4 cellular contexts compared by ENCODE assay signal in genomic region chr19:35322014-35322413, GRCh38.
TF ChIP-seq lines count a peak whose summit lies in the region.

No MANE protein-coding gene starts in this region.

TF ChIP-seq in SK-N-SH treated with all-trans-retinoic acid at 6 μM for 48 hours, 23 proteins besides CTCF, POLR2A, EP300 and RAD21:
- peak; percentile 83 for TF ChIP-seq ZNF8 (CRISPR knock-in tag; IDR thresholded peaks at IDR 0.05)
- no peak for TF ChIP-seq BACH2 (CRISPR knock-in tag; IDR thresholded peaks at IDR 0.05; ENCODE audit: borderline replicate concordance)

TF ChIP-seq in SK-N-SH, 30 proteins besides CTCF, POLR2A, EP300 and RAD21:
- TF ChIP-seq MXI1 (IDR thresholded peaks at IDR 0.05; ENCODE audit: low read depth, low read length) (no peak), YY1 (IDR thresholded peaks at IDR 0.05; ENCODE audit: low read depth) (no peak), TCF12 (IDR thresholded peaks at IDR 0.05) (no peak), RFX5 (IDR thresholded peaks at IDR 0.05; ENCODE audit: low read length) (no peak), NRF1 (IDR thresholded peaks at IDR 0.05; ENCODE audit: low read depth, low read length) (no peak), ELF1 (IDR thresholded peaks at IDR 0.05) (no peak), JUND (IDR thresholded peaks at IDR 0.05) (no peak), REST (IDR thresholded peaks at IDR 0.05; ENCODE audit: low read depth, low read length) (no peak), EZH2phosphoT487 (IDR thresholded peaks at IDR 0.05; ENCODE audit: borderline replicate concordance, low read depth) (no peak), MEF2A (IDR thresholded peaks at IDR 0.05; ENCODE audit: borderline replicate concordance, low read depth) (no peak), NFIC (IDR thresholded peaks at IDR 0.05; ENCODE audit: borderline replicate concordance) (no peak), FOSL2 (IDR thresholded peaks at IDR 0.05; ENCODE audit: borderline replicate concordance, low read depth) (no peak), SIN3A (IDR thresholded peaks at IDR 0.05; ENCODE audit: borderline replicate concordance, low read depth, low read length) (no peak)
- TF ChIP-seq, protein P1, sequence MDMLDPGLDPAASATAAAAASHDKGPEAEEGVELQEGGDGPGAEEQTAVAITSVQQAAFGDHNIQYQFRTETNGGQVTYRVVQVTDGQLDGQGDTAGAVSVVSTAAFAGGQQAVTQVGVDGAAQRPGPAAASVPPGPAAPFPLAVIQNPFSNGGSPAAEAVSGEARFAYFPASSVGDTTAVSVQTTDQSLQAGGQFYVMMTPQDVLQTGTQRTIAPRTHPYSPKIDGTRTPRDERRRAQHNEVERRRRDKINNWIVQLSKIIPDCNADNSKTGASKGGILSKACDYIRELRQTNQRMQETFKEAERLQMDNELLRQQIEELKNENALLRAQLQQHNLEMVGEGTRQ (IDR thresholded peaks at IDR 0.05; ENCODE audit: borderline replicate concordance, low read depth, low read length) = no peak

TF ChIP-seq in HEK293, 187 proteins besides CTCF, POLR2A, EP300 and RAD21:
- peak; percentile 100 for TF ChIP-seq ZNF146 (tag by site-specific recombination; IDR thresholded peaks at IDR 0.05)
- 0 out of 2 replicates have a peak, but pooled peaks have one; percentile 38 for TF ChIP-seq ZNF664 (tag by site-specific recombination; IDR thresholded peaks at IDR 0.05)
- 0 out of 2 replicates have a peak, but pooled peaks have one; percentile 20 for TF ChIP-seq ZNF133 (tag by site-specific recombination; IDR thresholded peaks at IDR 0.05)
- TF ChIP-seq ZNF148 (tag by site-specific recombination; IDR thresholded peaks at IDR 0.05; ENCODE audit: borderline replicate concordance) = no peak
- TF ChIP-seq ZNF221 (tag by site-specific recombination; IDR thresholded peaks at IDR 0.05; ENCODE audit: borderline replicate concordance) = no peak
- peak; percentile 93 for TF ChIP-seq ZNF580 (tag by site-specific recombination; IDR thresholded peaks at IDR 0.05)
- TF ChIP-seq, protein P2, sequence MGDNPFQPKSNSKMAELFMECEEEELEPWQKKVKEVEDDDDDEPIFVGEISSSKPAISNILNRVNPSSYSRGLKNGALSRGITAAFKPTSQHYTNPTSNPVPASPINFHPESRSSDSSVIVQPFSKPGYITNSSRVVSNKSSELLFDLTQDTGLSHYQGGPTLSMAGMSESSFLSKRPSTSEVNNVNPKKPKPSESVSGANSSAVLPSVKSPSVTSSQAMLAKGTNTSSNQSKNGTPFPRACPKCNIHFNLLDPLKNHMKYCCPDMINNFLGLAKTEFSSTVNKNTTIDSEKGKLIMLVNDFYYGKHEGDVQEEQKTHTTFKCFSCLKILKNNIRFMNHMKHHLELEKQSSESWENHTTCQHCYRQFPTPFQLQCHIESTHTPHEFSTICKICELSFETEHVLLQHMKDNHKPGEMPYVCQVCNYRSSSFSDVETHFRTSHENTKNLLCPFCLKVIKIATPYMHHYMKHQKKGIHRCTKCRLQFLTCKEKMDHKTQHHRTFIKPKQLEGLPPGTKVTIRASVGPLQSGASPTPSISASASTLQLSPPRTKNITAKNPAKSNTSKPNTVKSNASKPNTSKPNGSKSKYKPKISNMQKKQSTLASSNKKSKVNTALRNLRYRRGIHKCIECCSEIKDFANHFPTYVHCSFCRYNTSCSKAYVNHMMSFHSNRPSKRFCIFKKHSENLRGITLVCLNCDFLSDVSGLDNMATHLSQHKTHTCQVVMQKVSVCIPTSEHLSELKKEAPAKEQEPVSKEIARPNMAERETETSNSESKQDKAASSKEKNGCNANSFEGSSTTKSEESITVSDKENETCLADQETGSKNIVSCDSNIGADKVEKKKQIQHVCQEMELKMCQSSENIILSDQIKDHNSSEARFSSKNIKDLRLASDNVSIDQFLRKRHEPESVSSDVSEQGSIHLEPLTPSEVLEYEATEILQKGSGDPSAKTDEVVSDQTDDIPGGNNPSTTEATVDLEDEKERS (tag by site-specific recombination; IDR thresholded peaks at IDR 0.05) = peak; percentile 88; the same call in 1 of the 2 replicates
- no peak for TF ChIP-seq ZNF433 (tag by site-specific recombination; IDR thresholded peaks at IDR 0.05; ENCODE audit: low read depth)
TF ChIP-seq in HEK293: peak in this region for 5.

TF ChIP-seq in H1, 55 proteins besides CTCF, POLR2A, EP300 and RAD21:
- peak; percentile 20; the same call in 1 of the 2 replicates for TF ChIP-seq KDM1A (IDR thresholded peaks at IDR 0.05; ENCODE audit: borderline replicate concordance, low read length)
- TF ChIP-seq FOSL1 (IDR thresholded peaks at IDR 0.05; ENCODE audit: insufficient read depth, low read depth, low read length) = no peak
